Comparison of ENCODE assay signal across 1 cellular context in genomic region chr3:111666041-111666735, GRCh38.
TF ChIP-seq lines count a peak whose summit lies in the region.

No MANE protein-coding gene starts in this region.

TF ChIP-seq in IMR-90, 13 proteins besides CTCF, POLR2A, EP300 and RAD21:
- TF ChIP-seq BHLHE40 (IDR thresholded peaks at IDR 0.05; ENCODE audit: low read depth, low read length) (no peak), RCOR1 (IDR thresholded peaks at IDR 0.05; ENCODE audit: insufficient replicate concordance, low read length) (no peak), SMC3 (IDR thresholded peaks at IDR 0.05; ENCODE audit: low read depth, low read length) (no peak), MXI1 (IDR thresholded peaks at IDR 0.05; ENCODE audit: borderline replicate concordance, low read depth, low read length) (no peak), FOS (IDR thresholded peaks at IDR 0.05; ENCODE audit: low read depth, low read length) (no peak), MAFK (IDR thresholded peaks at IDR 0.05; ENCODE audit: low read depth, low read length) (no peak), CHD1 (IDR thresholded peaks at IDR 0.05; ENCODE audit: low read depth, low read length) (no peak), ELK1 (IDR thresholded peaks at IDR 0.05; ENCODE audit: borderline replicate concordance, low read depth, low read length) (no peak), NFE2L2 (IDR thresholded peaks at IDR 0.05; ENCODE audit: low read depth, low read length) (no peak), RFX5 (IDR thresholded peaks at IDR 0.05; ENCODE audit: low read depth, low read length) (no peak), CEBPB (IDR thresholded peaks at IDR 0.05; ENCODE audit: low read depth, low read length) (no peak), MAZ (IDR thresholded peaks at IDR 0.05; ENCODE audit: borderline replicate concordance, low read depth, low read length) (no peak), USF2 (IDR thresholded peaks at IDR 0.05; ENCODE audit: low read depth, low read length) (no peak)
